ENCODE assay signal across 6 cellular contexts in the genomic region with DNA sequence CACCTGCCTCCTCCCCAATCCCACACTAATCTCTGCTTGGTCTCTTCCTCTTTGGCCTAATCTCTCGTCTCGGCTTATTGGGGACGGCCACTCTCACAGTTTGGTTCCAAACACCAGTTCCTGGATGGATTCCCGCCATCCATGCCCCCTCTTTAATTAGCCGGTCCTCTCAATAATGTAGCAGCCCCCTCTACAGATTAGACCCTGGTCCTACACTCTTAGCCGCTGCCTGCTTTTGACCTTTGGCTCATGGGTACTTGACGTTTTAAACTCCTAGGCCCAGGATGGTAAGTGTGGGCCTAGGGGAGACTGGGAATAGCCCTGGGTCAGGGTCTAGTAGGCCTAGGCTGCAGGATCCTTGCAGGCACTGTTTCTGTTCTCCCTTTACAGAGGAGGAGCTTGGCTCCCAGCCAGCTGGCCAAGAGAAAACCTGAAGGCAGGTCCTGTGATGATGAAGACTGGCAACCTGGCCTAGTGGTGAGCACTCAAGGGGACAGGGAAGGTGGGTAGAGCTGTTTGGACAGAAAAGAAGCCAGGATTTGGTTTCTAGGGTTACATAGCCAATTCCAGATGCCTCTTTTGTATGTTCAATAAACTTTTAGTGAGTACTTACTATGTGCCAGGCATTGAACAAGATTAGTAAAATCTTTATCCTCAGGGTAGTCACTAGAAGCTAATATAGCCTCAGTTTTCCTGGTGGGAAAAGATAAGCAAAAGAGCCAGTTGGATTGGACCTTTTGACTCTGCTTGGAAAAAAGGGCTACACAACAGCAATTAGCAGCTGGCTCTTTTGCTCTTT. TPM values are rescaled to one million over a fixed set of nuclear protein-coding genes. Genes with fewer than 3 reads are reported as not detected.
DNase-seq lines count a peak whose midpoint lies in the region; ATAC-seq and TF ChIP-seq lines count a peak whose summit lies in the region.

No MANE protein-coding gene starts in this region.

- peaks cover 11% of the 10 kb centered on the region for H3K4me1 Mint-ChIP-seq in progenitor cell of endocrine pancreas (ENCODE audit: low read depth)

- TF ChIP-seq CTCF in choroid plexus epithelial cell (conservative IDR thresholded peaks at IDR 0.05; ENCODE audit: low read depth, low read length) (no peak), progenitor cell of endocrine pancreas (IDR thresholded peaks at IDR 0.05; ENCODE audit: unreplicated experiment) (peak; percentile 22)

- peaks cover 10% of the 10 kb centered on the region for H3K36me3 Mint-ChIP-seq in progenitor cell of endocrine pancreas (ENCODE audit: insufficient read depth)

- peak overlapping the region; percentile 81 for H3K4me3 ChIP-seq in choroid plexus epithelial cell (ENCODE audit: low read depth, low read length)

- DNase-seq in NCI-H1417 (lab: John Stamatoyannopoulos, UW) (peak; percentile 53 to 78 (median 57)), NCI-H1417 treated with DMSO at 0.1 percent for 48 hours (lab: John Stamatoyannopoulos, UW) (no peak), NCI-H510A treated with DMSO at 0.1 percent for 48 hours (lab: John Stamatoyannopoulos, UW) (peak; percentile 54), choroid plexus epithelial cell (ENCODE audit: low read depth) (no peak), progenitor cell of endocrine pancreas (ENCODE audit: low spot score, unreplicated experiment) (no peak)

- H3K9me3 Mint-ChIP-seq in progenitor cell of endocrine pancreas (ENCODE audit: low read depth): no peaks in the 10 kb centered on the region

- peak overlapping the region; percentile 89 for H3K27ac Mint-ChIP-seq in progenitor cell of endocrine pancreas

- peak overlapping the region; percentile 92 for H3K4me3 Mint-ChIP-seq in progenitor cell of endocrine pancreas (ENCODE audit: low read depth)

- no peaks in the 10 kb centered on the region for H3K27me3 Mint-ChIP-seq in progenitor cell of endocrine pancreas

- no peak for ATAC-seq in GM18909 (IDR thresholded peaks at IDR 0.05; ENCODE audit: poor library complexity, unreplicated experiment)

RNA-seq across cellular contexts. Expression of gene RAD54L, which starts 0.8 kb away (rescaled TPM):
- total RNA-seq in progenitor cell of endocrine pancreas: 17.0 and 17.3 TPM in 2 replicates

RNA-seq across cellular contexts. Expression of gene LURAP1, which starts 45.2 kb away (rescaled TPM):
- 1.2 and 2.0 TPM in 2 replicates for total RNA-seq in progenitor cell of endocrine pancreas

RNA-seq across cellular contexts. Expression of gene POMGNT1, which starts 50.1 kb away (rescaled TPM):
- 101 and 102 TPM in 2 replicates for total RNA-seq in progenitor cell of endocrine pancreas

RNA-seq across cellular contexts. Expression of gene LRRC41, which starts 55.1 kb away (rescaled TPM):
- 100 and 103 TPM in 2 replicates for total RNA-seq in progenitor cell of endocrine pancreas

RNA-seq across cellular contexts. Expression of gene UQCRH, which starts 55.2 kb away (rescaled TPM):
- total RNA-seq in progenitor cell of endocrine pancreas: 221 and 228 TPM in 2 replicates

Comparison
In these comparisons a context has a peak if more than half of its experiments do, and no peak if none do; other contexts are left out.
1. DNase-seq: peak in NCI-H1417 (3 of 3) and NCI-H510A treated with DMSO at 0.1 percent for 48 hours (single experiment); none in NCI-H1417 treated with DMSO at 0.1 percent for 48 hours (single experiment), choroid plexus epithelial cell (single experiment) and progenitor cell of endocrine pancreas (single experiment).